In the genomic region with DNA sequence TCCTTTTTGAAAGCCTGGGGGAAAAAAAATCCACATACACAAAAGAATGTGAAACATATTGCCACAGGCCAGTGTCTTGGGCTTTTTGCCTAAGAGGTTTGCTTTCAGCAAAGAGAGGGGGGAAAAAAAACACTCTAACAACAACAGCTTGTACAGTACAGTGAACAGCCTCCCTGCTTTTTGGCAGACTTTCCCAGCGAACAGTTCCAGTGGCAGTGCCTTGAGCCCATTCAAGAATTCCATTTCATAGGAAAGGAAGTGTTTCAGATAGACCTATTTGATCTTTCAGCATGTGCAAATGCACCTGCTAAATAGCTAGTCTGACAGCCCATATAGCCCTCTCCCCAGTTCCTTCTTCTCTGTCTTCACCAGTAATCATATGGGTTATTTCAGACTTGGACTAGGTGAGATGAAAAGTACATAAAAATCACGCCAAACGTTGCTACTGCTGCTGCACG, we compare ENCODE assay signal across 8 cellular contexts. TPM values are rescaled to one million over a fixed set of nuclear protein-coding genes. Genes with fewer than 3 reads are reported as not detected.
DNase-seq lines count a peak whose midpoint lies in the region; ATAC-seq and TF ChIP-seq lines count a peak whose summit lies in the region.

No MANE protein-coding gene starts in this region.

- H3K36me3 ChIP-seq in MM.1S (replicated peaks; ENCODE audit: insufficient read depth, low read length) (no peaks in the 10 kb centered on the region), breast epithelium (no peaks in the 10 kb centered on the region)

- no peak for TF ChIP-seq POLR2A in breast epithelium (IDR thresholded peaks at IDR 0.05)

- H3K27me3 ChIP-seq in MM.1S (replicated peaks; ENCODE audit: insufficient read depth, low read length) (no peaks in the 10 kb centered on the region), breast epithelium (no peaks in the 10 kb centered on the region)

- H3K4me3 ChIP-seq in GM12864 (ENCODE audit: low read depth, low read length) (peak overlapping the region; percentile 73), MM.1S (ENCODE audit: low read length) (peak overlapping the region; percentile 88), breast epithelium (peak overlapping the region; percentile 62 to 81 (median 66))

- H3K4me2 ChIP-seq in MM.1S (ENCODE audit: low read depth, low read length) = peak overlapping the region; percentile 70

- peaks cover 21% of the 10 kb centered on the region for H3K4me1 ChIP-seq in MM.1S (ENCODE audit: low read length)
- peaks cover 0 to 13% of the 10 kb centered on the region in 2 donors for H3K4me1 ChIP-seq in breast epithelium

- peak overlapping the region; percentile 86 for H3K9ac ChIP-seq in MM.1S (ENCODE audit: low read length)

- H3K79me2 ChIP-seq in MM.1S (ENCODE audit: low read length) = peaks cover 55% of the 10 kb centered on the region

- H3F3A ChIP-seq in MM.1S (ENCODE audit: insufficient read depth, low read length) = no peaks in the 10 kb centered on the region

- peak overlapping the region; percentile 76 for H3K27ac ChIP-seq in MM.1S (ENCODE audit: low read length)
- H3K27ac ChIP-seq in breast epithelium = peak overlapping the region; percentile 91 to 92

- no peaks in the 10 kb centered on the region for H3K9me2 ChIP-seq in MM.1S (replicated peaks; ENCODE audit: insufficient read depth, low read length)

- intact Hi-C loops in breast epithelium (cut with DNase I; ENCODE audit: low total_unique reads) = no loop called here

- H2AFZ ChIP-seq in MM.1S (ENCODE audit: low read length) = peak overlapping the region; percentile 70

- no peak for TF ChIP-seq CTCF in GM12864 (IDR thresholded peaks at IDR 0.05; ENCODE audit: low read depth, low read length, missing control alignments)
- TF ChIP-seq CTCF in MM.1S (IDR thresholded peaks at IDR 0.05; ENCODE audit: low read length) = no peak
- TF ChIP-seq CTCF in breast epithelium (IDR thresholded peaks at IDR 0.05) = no peak

- peak; percentile 33 for ATAC-seq in GM21786 (IDR thresholded peaks at IDR 0.05; ENCODE audit: unreplicated experiment)

- no peaks in the 10 kb centered on the region for H4K20me1 ChIP-seq in MM.1S (ENCODE audit: insufficient read depth, low read length)

- H3K9me3 ChIP-seq in MM.1S (replicated peaks; ENCODE audit: insufficient read depth, low read length) (no peaks in the 10 kb centered on the region), breast epithelium (no peaks in the 10 kb centered on the region)

- DNase-seq in GM12864 (ENCODE audit: low read depth) = no peak
- DNase-seq in MM.1S = no peak
- DNase-seq in breast epithelium (ENCODE audit: low spot score in 2 of 2) = no peak
- peak; percentile 50 for DNase-seq in left kidney (ENCODE audit: low read depth, low spot score)
- DNase-seq in stromal cell of bone marrow (ENCODE audit: low read depth) = peak; percentile 40
- DNase-seq in cerebellum (ENCODE audit: low spot score) = no peak
- DNase-seq in NCI-H1048 (lab: John Stamatoyannopoulos, UW) = no peak

RNA-seq across cellular contexts. Expression of a gene that starts 0.5 kb away (rescaled TPM):
- total RNA-seq in breast epithelium (10 to 100 TPM; 14.7 to 28.7 (median 24.8) TPM), cerebellum (5.6 TPM)

Comparison
In these comparisons a context has a peak if more than half of its experiments do, and no peak if none do; other contexts are left out.
1. DNase-seq: peak in left kidney (single experiment) and stromal cell of bone marrow (single experiment); none in GM12864 (single experiment), MM.1S (single experiment), breast epithelium (0 of 2), cerebellum (single experiment) and NCI-H1048 (single experiment).
2. Peak in every context shown above with its lines, with median percentiles within 50 percentile points of each other: H3K4me3 ChIP-seq.